In the genomic region with DNA sequence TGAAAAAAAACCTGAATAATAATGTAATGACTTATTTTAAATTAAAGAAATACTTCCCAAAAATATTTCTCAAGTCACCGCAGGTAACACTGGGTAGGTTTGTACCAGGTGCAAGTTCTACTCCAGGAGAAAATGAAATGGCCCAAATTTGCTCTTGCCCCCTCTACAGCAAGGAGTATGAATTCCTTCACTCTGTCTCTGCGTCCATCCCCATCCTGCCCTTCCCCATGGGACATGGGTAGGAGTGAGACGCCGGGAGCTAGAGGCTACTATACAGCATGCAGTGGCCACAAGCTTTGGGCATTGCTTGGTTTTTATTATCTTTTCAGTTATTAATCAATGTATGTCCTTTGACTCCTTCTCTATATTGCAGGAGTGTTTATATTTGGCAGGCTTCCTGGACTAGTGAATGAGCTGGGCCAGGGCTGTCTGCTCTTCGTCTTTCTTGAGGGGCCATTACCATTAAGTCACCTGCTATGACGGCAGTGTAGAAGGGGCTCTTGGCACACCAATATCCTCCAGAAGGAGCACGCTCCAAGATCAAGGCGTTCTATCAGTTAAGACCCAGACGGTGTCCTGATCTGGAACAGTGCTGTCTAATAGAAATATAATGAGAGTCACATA, we compare ENCODE assay signal across 30 cellular contexts.
"Had no signal": no experiment of that assay in that cellular context is flagged by ENCODE, and none has a peak within 500 bp of the region (broad histone marks: within the 10 kb centered on the region; RNA-seq: fewer than 3 reads in every experiment).

No MANE protein-coding gene starts in this region.

- H3K27ac Mint-ChIP-seq: activated CD4-positive, alpha-beta memory T cell treated with anti-CD3 and anti-CD28 coated beads for 36 hours; activated naive CD8-positive, alpha-beta T cell treated with anti-CD3 and anti-CD28 coated beads for 36 hours; activated T-helper 1 cell treated with anti-CD3 and anti-CD28 coated beads, Interleukin-12 subunit alpha, Interleukin-12 subunit beta, Interleukin-2, Interleukin-4 antibody, amounts not matched to agents 30 ng/mL and 10 ng/mL and 1 ng/mL, durations not matched to agents 14 hours and 24 hours and 36 hours had no signal

- H3K27ac ChIP-seq: brain microvascular endothelial cell, PC-9, RWPE1 had no signal

- DNase-seq: activated CD4-positive, alpha-beta memory T cell treated with anti-CD3 and anti-CD28 coated beads for 36 hours; activated CD4-positive, alpha-beta T cell treated with anti-CD3 and anti-CD28 coated beads for 4 hours; activated CD4-positive, alpha-beta T cell treated with anti-CD3 and anti-CD28 coated beads, Interleukin-2, amount 50 U/mL, for 1 hour; activated CD4-positive, CD25-positive, alpha-beta regulatory T cell treated with anti-CD3 and anti-CD28 coated beads, Interleukin-2, amount 50 U/mL, for 72 hours; activated CD8-positive, alpha-beta memory T cell treated with anti-CD3 and anti-CD28 coated beads, Interleukin-2, amount 50 U/mL, for 4 hours; activated effector memory CD4-positive, alpha-beta T cell treated with anti-CD3 and anti-CD28 coated beads, Interleukin-2, amount 50 U/mL, for 16 hours; activated naive CD4-positive, alpha-beta T cell; activated naive CD4-positive, alpha-beta T cell treated with anti-CD3 and anti-CD28 coated beads, Interleukin-2, amount 50 U/mL, for 16 hours; activated naive CD8-positive, alpha-beta T cell treated with anti-CD3 and anti-CD28 coated beads for 36 hours; activated T-cell treated with anti-CD3 and anti-CD28 coated beads for 4 hours; activated T-cell treated with anti-CD3 and anti-CD28 coated beads, Interleukin-2, amount 50 U/mL, for 4 hours; amniotic stem cell; aorta; brain microvascular endothelial cell; central memory CD4-positive, alpha-beta T cell; MM.1S; MV-4-11; NCI-H1092; NCI-H1436 treated with DMSO at 0.1 percent for 48 hours; NCI-H1694 treated with DMSO at 0.1 percent for 48 hours; NCI-H2029; NCI-H345; NCI-H524 treated with DMSO at 0.1 percent for 48 hours; NK-92 treated with Interleukin-12 subunit alpha and Interleukin-12 subunit beta, amount 100 ng/mL, for 24 hours; PC-9; SIG-M5; T1000 had no signal

- H3K36me3 ChIP-seq: brain microvascular endothelial cell had no signal

- H3K4me3 Mint-ChIP-seq: activated CD4-positive, alpha-beta memory T cell treated with anti-CD3 and anti-CD28 coated beads for 36 hours; activated naive CD8-positive, alpha-beta T cell treated with anti-CD3 and anti-CD28 coated beads for 36 hours; activated T-cell treated with anti-CD3 and anti-CD28 coated beads, Interleukin-2, amount 50 U/mL, for 4 hours; activated T-helper 1 cell treated with anti-CD3 and anti-CD28 coated beads, Interleukin-12 subunit alpha, Interleukin-12 subunit beta, Interleukin-2, Interleukin-4 antibody, amounts not matched to agents 30 ng/mL and 10 ng/mL and 1 ng/mL, durations not matched to agents 14 hours and 24 hours and 36 hours had no signal

- ATAC-seq: activated T-cell treated with anti-CD3 and anti-CD28 coated beads, Interleukin-2, amount 50 U/mL, for 4 hours; Right ventricle myocardium inferior had no signal

- H3K27me3 ChIP-seq: brain microvascular endothelial cell had no signal

- H2AFZ ChIP-seq: PC-9 had no signal

- H3K4me1 Mint-ChIP-seq: activated naive CD8-positive, alpha-beta T cell treated with anti-CD3 and anti-CD28 coated beads for 36 hours had no signal

- H3K9me3 Mint-ChIP-seq: activated T-helper 1 cell treated with anti-CD3 and anti-CD28 coated beads, Interleukin-12 subunit alpha, Interleukin-12 subunit beta, Interleukin-2, Interleukin-4 antibody, amounts not matched to agents 30 ng/mL and 10 ng/mL and 1 ng/mL, durations not matched to agents 14 hours and 24 hours and 36 hours had no signal

- H3K4me2 ChIP-seq: PC-9 had no signal

- H3K4me3 ChIP-seq: PC-9 had no signal

- H3K36me3 Mint-ChIP-seq: activated CD4-positive, alpha-beta memory T cell treated with anti-CD3 and anti-CD28 coated beads for 36 hours; activated naive CD8-positive, alpha-beta T cell treated with anti-CD3 and anti-CD28 coated beads for 36 hours had no signal
